In genomic region chr11:14892577-14892976, GRCh38 we compare ENCODE assay signal across 8 cellular contexts. TPM values are rescaled to one million over a fixed set of nuclear protein-coding genes. Genes with fewer than 3 reads are reported as not detected.
DNase-seq lines count a peak whose midpoint lies in the region; ATAC-seq, FAIRE-seq and TF ChIP-seq lines count a peak whose summit lies in the region.

No MANE protein-coding gene starts in this region.

- H3K9me3 ChIP-seq in cardiac muscle cell (ENCODE audit: low read depth), result no peaks in the 10 kb centered on the region
- no peaks in the 10 kb centered on the region for H3K9me3 ChIP-seq in K562 (replicated peaks; ENCODE audit: control insufficient read depth, insufficient read depth, low read depth, low read length)
- no peaks in the 10 kb centered on the region for H3K9me3 ChIP-seq in mesenchymal stem cell (ENCODE audit: control insufficient read depth, low read length)
- H3K9me3 ChIP-seq in upper lobe of left lung, result no peaks in the 10 kb centered on the region

- no peak overlapping the region for H4K91ac ChIP-seq in mesenchymal stem cell (ENCODE audit: low read length)

- intact Hi-C loops in Right ventricle myocardium superior (cut with DNase I) (no loop called here), K562 (cut with micrococcal nuclease) (loop anchor here (5.0 kb wide), 3 partner anchors 40 to 370 kb away; partner anchors contain the start of genes PDE3B and PSMA1)

- ATAC-seq in Right ventricle myocardium superior (ENCODE audit: poor library complexity) (no peak), K562 (no peak), upper lobe of left lung (ENCODE audit: low FRiP score in 2 of 2) (no peak), foreskin keratinocyte (no peak)

- H3K4me2 ChIP-seq in K562 (ENCODE audit: insufficient read depth, low read length) (peak overlapping the region; percentile 92), mesenchymal stem cell (ENCODE audit: low read length, poor library complexity, severe bottlenecking) (peak overlapping the region; percentile 78)

- no peak overlapping the region for H2BK120ac ChIP-seq in mesenchymal stem cell (ENCODE audit: low read depth, low read length)

- no peak for TF ChIP-seq EP300 in K562 (IDR thresholded peaks at IDR 0.05; ENCODE audit: low read length)
- no peak for TF ChIP-seq EP300 in upper lobe of left lung (IDR thresholded peaks at IDR 0.05)

- no peak overlapping the region for H2BK5ac ChIP-seq in mesenchymal stem cell (ENCODE audit: low read depth, low read length, poor library complexity, severe bottlenecking)

- H3K27me3 ChIP-seq in cardiac muscle cell (no peaks in the 10 kb centered on the region), K562 (ENCODE audit: control insufficient read depth in 2 of 2, insufficient read depth in 2 of 2, low read length in 2 of 2) (no peaks in the 10 kb centered on the region), mesenchymal stem cell (ENCODE audit: control insufficient read depth in 1 of 2, insufficient read depth in 1 of 2, low read length in 2 of 2) (no peaks in the 10 kb centered on the region), upper lobe of left lung (no peaks in the 10 kb centered on the region), foreskin keratinocyte (peaks cover 3% of the 10 kb centered on the region)

- H3K79me2 ChIP-seq in K562 (ENCODE audit: control insufficient read depth, insufficient read depth, low read length), result peaks cover 19% of the 10 kb centered on the region

- H3K18ac ChIP-seq in mesenchymal stem cell (ENCODE audit: low read depth in 1 of 2, low read length in 2 of 2), result no peak overlapping the region

- H4K8ac ChIP-seq in mesenchymal stem cell (ENCODE audit: low read length), result no peak overlapping the region

- no peak for TF ChIP-seq POLR2A in K562 (conservative IDR thresholded peaks at IDR 0.05)
- no peak for TF ChIP-seq POLR2A in upper lobe of left lung (IDR thresholded peaks at IDR 0.05)

- POLR2A ChIA-PET in K562 (lab: Yijun Ruan, JAX), result interaction anchor here (0.8 to 1.9 kb wide), 8 partner anchors 10 to 358 kb away, joined by 3 to 6 read pairs (median 4); no protein-coding TSS in a partner anchor

- 92% methylated on average over 2 of the region's 2 CpGs for WGBS in K562 (ENCODE audit: insufficient coverage, low coverage, missing lambda C conversion rate)
- WGBS in mesenchymal stem cell, result 75% methylated on average over 2 of the region's 2 CpGs
- WGBS in upper lobe of left lung, 2 donors, result 67 to 69% methylated on average over 2 of the region's 2 CpGs

- H3K36me3 ChIP-seq in cardiac muscle cell (no peaks in the 10 kb centered on the region), K562 (ENCODE audit: control insufficient read depth, insufficient read depth, low read length) (no peaks in the 10 kb centered on the region), mesenchymal stem cell (ENCODE audit: control insufficient read depth in 1 of 2, insufficient read depth in 2 of 2, low read depth in 1 of 2, low read length in 2 of 2) (no peaks in the 10 kb centered on the region), upper lobe of left lung (no peaks in the 10 kb centered on the region)

- no peaks in the 10 kb centered on the region for H4K20me1 ChIP-seq in K562 (replicated peaks; ENCODE audit: control insufficient read depth, insufficient read depth, low read length)

- peaks cover under 1% of the 10 kb centered on the region for H3K79me1 ChIP-seq in mesenchymal stem cell (replicated peaks; ENCODE audit: low read length, poor library complexity, severe bottlenecking)

- in situ Hi-C loops in K562 (cut with MboI), result loop anchor here (10.0 kb wide), 2 partner anchors 248 to 368 kb away; partner anchors contain the start of genes PDE3B and PSMA1

- no peak overlapping the region for H3K23ac ChIP-seq in mesenchymal stem cell (ENCODE audit: low read length in 2 of 2)

- FAIRE-seq in K562 (lab: Jason Lieb, UNC), result no peak

- H3K14ac ChIP-seq in mesenchymal stem cell (ENCODE audit: low read length in 2 of 2), result no peak overlapping the region

- H3K9me1 ChIP-seq in K562 (ENCODE audit: control insufficient read depth, insufficient read depth, low read length), result no peaks in the 10 kb centered on the region

- H2BK15ac ChIP-seq in mesenchymal stem cell (ENCODE audit: low read depth, poor library complexity, severe bottlenecking), result no peak overlapping the region

- CTCF ChIA-PET in K562 (lab: Yijun Ruan, JAX; ENCODE audit: low intra/inter-chr PET ratio), result no interaction called here

- H2AK5ac ChIP-seq in mesenchymal stem cell (ENCODE audit: low read length, severe bottlenecking), result no peak overlapping the region

- H3K4ac ChIP-seq in mesenchymal stem cell (ENCODE audit: low read depth in 1 of 2, low read length in 2 of 2), result no peak overlapping the region

- 0 out of 4 replicates have a peak, but pooled peaks of 1 of the 2 experiments have one; percentile 4 for TF ChIP-seq RAD21 in K562 (CRISPR knock-in tag; conservative IDR thresholded peaks at IDR 0.05 in 1 of 2, IDR thresholded peaks at IDR 0.05 in 1 of 2)

- TF ChIP-seq CTCF in cardiac muscle cell (IDR thresholded peaks at IDR 0.05; ENCODE audit: low read depth, low read length), result no peak
- TF ChIP-seq CTCF in K562 (IDR thresholded peaks at IDR 0.05 in 2 of 3, conservative IDR thresholded peaks at IDR 0.05 in 1 of 3; ENCODE audit: insufficient read depth in 2 of 3, low read depth in 1 of 3, low read length in 3 of 3), result no peak
- TF ChIP-seq CTCF in upper lobe of left lung (IDR thresholded peaks at IDR 0.05), result no peak
- no peak for TF ChIP-seq CTCF in foreskin keratinocyte (conservative IDR thresholded peaks at IDR 0.05)

- H3K4me1 ChIP-seq in cardiac muscle cell (ENCODE audit: low read depth) (no peaks in the 10 kb centered on the region), K562 (replicated peaks in 1 of 2; ENCODE audit: control insufficient read depth in 2 of 2, insufficient read depth in 2 of 2, low read length in 2 of 2) (peaks cover 23% of the 10 kb centered on the region in 2 experiments), mesenchymal stem cell (ENCODE audit: control insufficient read depth, insufficient read depth, low read depth, low read length) (peaks cover 4% of the 10 kb centered on the region), upper lobe of left lung (peaks cover 5 to 32% (median 14%) of the 10 kb centered on the region in 4 donors), foreskin keratinocyte (no peaks in the 10 kb centered on the region)

- H2AFZ ChIP-seq in K562 (ENCODE audit: low read depth, low read length) (peak overlapping the region; percentile 97), mesenchymal stem cell (ENCODE audit: low read depth, low read length) (peak overlapping the region; percentile 73)

- no peak for DNase-seq in cardiac muscle cell (ENCODE audit: low read depth in 1 of 2, low spot score in 1 of 2)
- no peak for DNase-seq in Right ventricle myocardium superior
- DNase-seq in K562 (ENCODE audit: extremely low read depth in 1 of 4, low spot score in 3 of 4), result no peak
- no peak for DNase-seq in mesenchymal stem cell
- DNase-seq in upper lobe of left lung, result no peak
- DNase-seq in foreskin keratinocyte, result no peak
- no peak for DNase-seq in hypothalamus (lab: John Stamatoyannopoulos, UW)
- DNase-seq in activated CD4-positive, CD25-positive, alpha-beta regulatory T cell (lab: John Stamatoyannopoulos, UW), result no peak

- H3K27ac ChIP-seq in cardiac muscle cell, result no peak overlapping the region
- H3K27ac ChIP-seq in K562 (ENCODE audit: extremely low read depth, low read depth, low read length), result peak overlapping the region; percentile 3; the same call in 1 of the 3 replicates
- no peak overlapping the region for H3K27ac ChIP-seq in mesenchymal stem cell (ENCODE audit: low read length, poor library complexity, severe bottlenecking)
- peak overlapping the region; percentile 92 to 97 (median 94) for H3K27ac ChIP-seq in upper lobe of left lung
- H3K27ac ChIP-seq in foreskin keratinocyte, result no peak overlapping the region

- TSS peak; percentile 81 for BruUV-seq in K562 (replicated peaks; lab: Mats Ljungman, UMichigan)

- H3K9ac ChIP-seq in K562 (ENCODE audit: insufficient read depth in 1 of 2, low read depth in 2 of 2, low read length in 2 of 2), result peak overlapping the region; percentile 39 to 93; a peak in 3 of 4 replicates
- peak overlapping the region; percentile 62 for H3K9ac ChIP-seq in mesenchymal stem cell (ENCODE audit: low read length)

- no peak overlapping the region for H2BK12ac ChIP-seq in mesenchymal stem cell (ENCODE audit: low read length in 2 of 2)

- H3K4me3 ChIP-seq in cardiac muscle cell (peak overlapping the region; percentile 41), K562 (peak overlapping the region; percentile 54; the same call in 1 of the 2 replicates), mesenchymal stem cell (ENCODE audit: insufficient read depth in 1 of 2, low read depth in 1 of 2, low read length in 2 of 2) (peak overlapping the region; percentile 39 to 95), upper lobe of left lung (peak overlapping the region in 3 of 4 donors; percentile 72 to 87 (median 74))

TF ChIP-seq in K562, 482 proteins besides CTCF, POLR2A, EP300 and RAD21 (continues in another document):
- TF ChIP-seq HNRNPH1 (optimal IDR thresholded peaks at IDR 0.05; ENCODE audit: low read depth, low read length) (no peak), NFE2 (IDR thresholded peaks at IDR 0.05; ENCODE audit: low read depth) (no peak), ZNF316 (IDR thresholded peaks at IDR 0.05) (peak; percentile 93)

RNA-seq across cellular contexts. Expression of gene CYP2R1, which starts 0.5 kb away (rescaled TPM):
- total RNA-seq in cardiac muscle cell, result 21.2 and 21.9 TPM in 2 replicates
- 17.6 and 22.3 TPM in 2 replicates for polyA plus RNA-seq in cardiac muscle cell
- 5.0 TPM for total RNA-seq in Right ventricle myocardium superior
- total RNA-seq in K562 (2011; cell fraction: chromatin; rRNA removed; ENCODE audit: low replicate concordance), result 23.4 and 40.6 TPM in 2 replicates
- 10.8 and 19.5 TPM in 2 replicates for total RNA-seq in K562 (2011; cell fraction: nucleolus; rRNA removed)
- 34.5 and 48.2 TPM in 2 replicates for total RNA-seq in K562 (2011; cell fraction: nucleoplasm; rRNA removed)
- total RNA-seq in K562 (2014; rRNA removed), result 17.7 and 19.4 TPM in 2 replicates
- total RNA-seq in K562 (2014; rRNA removed; fragmentation: Illumina TruSeq; extraction: Trizol), result 32.3 and 43.3 TPM in 2 replicates
- total RNA-seq in K562 (2015; rRNA removed; fragmentation: Illumina TruSeq; extraction: Trizol), result 15.9 and 20.8 TPM in 2 replicates
- total RNA-seq in K562 (2021), result 19.7 and 20.1 TPM in 2 replicates
- polyA plus RNA-seq in K562 (2011; rRNA removed), result 39.3 and 40.5 TPM in 2 replicates
- polyA plus RNA-seq in K562 (2011; cell fraction: cytosol; rRNA removed), result 9.3 and 15.6 TPM in 2 replicates
- 60.3 and 78.0 TPM in 2 replicates for polyA plus RNA-seq in K562 (2011; cell fraction: nucleus; rRNA removed)
- polyA plus RNA-seq in K562 (2012), result 20.4 and 69.1 TPM in 2 replicates
- 33.2 and 37.2 TPM in 2 replicates for polyA plus RNA-seq in K562 (2014; fragmentation: Illumina TruSeq; extraction: Trizol)
- polyA plus RNA-seq in K562 (2014; fragmentation: Nextera tagmentation; extraction: Ambion mirVana), result 10 to 100 TPM; 26.6 to 29.4 TPM
- polyA plus RNA-seq in K562 (2014; rRNA removed), result 34.5 and 38.0 TPM in 2 replicates
- polyA minus RNA-seq in K562 (2011; rRNA and poly(A)+ RNA removed), result 27.4 and 32.5 TPM in 2 replicates
- polyA minus RNA-seq in K562 (2011; cell fraction: cytosol; rRNA and poly(A)+ RNA removed), result 7.4 and 12.8 TPM in 2 replicates
- polyA minus RNA-seq in K562 (2011; cell fraction: nucleus; rRNA and poly(A)+ RNA removed), result 24.2 and 39.0 TPM in 2 replicates
- polyA plus RNA-seq in mesenchymal stem cell (2013, experiment 1 of 2), result 11.3 TPM
- polyA plus RNA-seq in mesenchymal stem cell (2013, experiment 2 of 2), result 10.5 TPM
- 10 to 100 TPM; 11.5 to 49.2 (median 16.5) TPM for total RNA-seq in upper lobe of left lung
- 10.6 and 12.3 TPM in 2 replicates for total RNA-seq in foreskin keratinocyte
- polyA plus RNA-seq in foreskin keratinocyte, result 10.6 and 11.1 TPM in 2 replicates

Comparison
In these comparisons a context has a peak if more than half of its experiments do, and no peak if none do; other contexts are left out.
1. H3K27ac ChIP-seq: peak in K562 (single experiment) and upper lobe of left lung (4 of 4); none in cardiac muscle cell (single experiment), mesenchymal stem cell (single experiment) and foreskin keratinocyte (single experiment).
2. Peak in every context shown above with its lines, with median percentiles within 50 percentile points of each other: H3K4me3 ChIP-seq.